Comparison of ENCODE assay signal across 14 cellular contexts in genomic region chr15:77671274-77672056, GRCh38. TPM values are rescaled to one million over a fixed set of nuclear protein-coding genes. Genes with fewer than 3 reads are reported as not detected.
DNase-seq lines count a peak whose midpoint lies in the region; ATAC-seq, FAIRE-seq and TF ChIP-seq lines count a peak whose summit lies in the region.
"Had no signal": no experiment of that assay in that cellular context is flagged by ENCODE, and none has a peak within 500 bp of the region (broad histone marks: within the 10 kb centered on the region; RNA-seq: fewer than 3 reads in every experiment).

No MANE protein-coding gene starts in this region.

- POLR2A ChIA-PET in HEK293 (lab: Yijun Ruan, JAX), result no interaction called here
- POLR2A ChIA-PET in K562 (lab: Yijun Ruan, JAX), result no interaction called here

- H3K9ac ChIP-seq in K562 (ENCODE audit: insufficient read depth in 1 of 2, low read depth in 2 of 2, low read length in 2 of 2), result no peak overlapping the region

- H3K4me1 ChIP-seq in HEK293 (ENCODE audit: control insufficient read depth, insufficient read depth, low read length) (no peaks in the 10 kb centered on the region), K562 (replicated peaks in 1 of 2; ENCODE audit: control insufficient read depth in 2 of 2, insufficient read depth in 2 of 2, low read length in 2 of 2) (peaks cover 0 to 4% of the 10 kb centered on the region in 2 experiments; a peak in 1 of 5 replicates)

- H3K4me1 Mint-ChIP-seq in nephron progenitor cell (peaks cover 16% of the 10 kb centered on the region), type B pancreatic cell (ENCODE audit: unreplicated experiment) (no peaks in the 10 kb centered on the region)
- H3K4me1 Mint-ChIP-seq: CD14-positive monocyte, IgD-negative memory B cell had no signal

- H4K20me1 ChIP-seq in K562 (replicated peaks; ENCODE audit: control insufficient read depth, insufficient read depth, low read length), result 0 out of 2 replicates have a peak, but pooled peaks cover 4% of the 10 kb centered on the region

- intact Hi-C loops in left cardiac atrium (cut with DNase I) (no loop called here), cardiac septum (cut with DNase I) (no loop called here), K562 (cut with micrococcal nuclease) (no loop called here)

- in situ Hi-C loops in K562 (cut with MboI), result no loop called here

- no TSS peak for BruUV-seq in K562 (replicated peaks; lab: Mats Ljungman, UMichigan)

- TF ChIP-seq RAD21 in K562 (CRISPR knock-in tag; conservative IDR thresholded peaks at IDR 0.05 in 1 of 2, IDR thresholded peaks at IDR 0.05 in 1 of 2), result no peak

- H3K36me3 Mint-ChIP-seq in nephron progenitor cell (ENCODE audit: low read depth) (no peaks in the 10 kb centered on the region), type B pancreatic cell (no peaks in the 10 kb centered on the region)
- H3K36me3 Mint-ChIP-seq: CD14-positive monocyte, IgD-negative memory B cell had no signal

- H3K79me2 ChIP-seq in K562 (ENCODE audit: control insufficient read depth, insufficient read depth, low read length), result no peaks in the 10 kb centered on the region

- CTCF ChIA-PET in HEK293 (lab: Yijun Ruan, JAX), result interaction anchor here (0.7 to 1.5 kb wide), 6 partner anchors 12 to 150 kb away, joined by 3 to 6 read pairs (median 4); no protein-coding TSS in a partner anchor
- CTCF ChIA-PET in K562 (lab: Yijun Ruan, JAX; ENCODE audit: low intra/inter-chr PET ratio), result no interaction called here

- no peak overlapping the region for H3K27ac ChIP-seq in HEK293 (ENCODE audit: extremely low read depth, low read depth, low read length)
- no peak overlapping the region for H3K27ac ChIP-seq in K562 (ENCODE audit: extremely low read depth, low read depth, low read length)

- H3K4me2 ChIP-seq in K562 (ENCODE audit: insufficient read depth, low read length), result no peak overlapping the region

- no peak overlapping the region for H2AFZ ChIP-seq in K562 (ENCODE audit: low read depth, low read length)

- peaks cover 24 to 80% of the 10 kb centered on the region in 2 experiments for H3K27me3 ChIP-seq in K562 (ENCODE audit: control insufficient read depth in 2 of 2, insufficient read depth in 2 of 2, low read length in 2 of 2)

- no peak for TF ChIP-seq CTCF in HEK293 (tag by site-specific recombination; IDR thresholded peaks at IDR 0.05)
- TF ChIP-seq CTCF in K562 (IDR thresholded peaks at IDR 0.05 in 2 of 3, conservative IDR thresholded peaks at IDR 0.05 in 1 of 3; ENCODE audit: insufficient read depth in 2 of 3, low read depth in 1 of 3, low read length in 3 of 3), result no peak
- no peak for TF ChIP-seq CTCF in nephron progenitor cell (IDR thresholded peaks at IDR 0.05)
- TF ChIP-seq CTCF in type B pancreatic cell (conservative IDR thresholded peaks at IDR 0.05), result no peak

- no peak for TF ChIP-seq POLR2A in K562 (conservative IDR thresholded peaks at IDR 0.05)

- no peak overlapping the region for H3K4me3 ChIP-seq in HEK293 (ENCODE audit: low read depth, low read length)
- H3K4me3 ChIP-seq in K562, result no peak overlapping the region

- TF ChIP-seq EP300 in K562 (IDR thresholded peaks at IDR 0.05; ENCODE audit: low read length), result no peak

- H3K27ac Mint-ChIP-seq in nephron progenitor cell (no peak overlapping the region), type B pancreatic cell (no peak overlapping the region)
- H3K27ac Mint-ChIP-seq: CD14-positive monocyte, IgD-negative memory B cell had no signal

- H3K9me3 ChIP-seq in HEK293 (ENCODE audit: control insufficient read depth, insufficient read depth, low read depth, low read length) (no peaks in the 10 kb centered on the region), K562 (replicated peaks; ENCODE audit: control insufficient read depth, insufficient read depth, low read depth, low read length) (no peaks in the 10 kb centered on the region)

- DNase-seq in left cardiac atrium (peak; percentile 69), cardiac septum (ENCODE audit: low spot score) (no peak), K562 (ENCODE audit: extremely low read depth in 1 of 4, low spot score in 3 of 4) (no peak), nephron progenitor cell (peak; percentile 27), type B pancreatic cell (ENCODE audit: extremely low spot score, unreplicated experiment) (no peak), NCI-H187 treated with DMSO at 0.1 percent for 48 hours (lab: John Stamatoyannopoulos, UW) (no peak)
- DNase-seq: H9, NCI-H187, NCI-H69, PC-3 had no signal

- H3K36me3 ChIP-seq in HEK293 (ENCODE audit: control insufficient read depth in 2 of 2, insufficient read depth in 1 of 2, low read length in 2 of 2) (no peaks in the 10 kb centered on the region), K562 (ENCODE audit: control insufficient read depth, insufficient read depth, low read length) (no peaks in the 10 kb centered on the region)

- peaks cover 35% of the 10 kb centered on the region for H3K27me3 Mint-ChIP-seq in nephron progenitor cell (ENCODE audit: low read depth, poor library complexity)
- peaks cover 5% of the 10 kb centered on the region for H3K27me3 Mint-ChIP-seq in type B pancreatic cell

- H3K4me3 Mint-ChIP-seq in nephron progenitor cell (no peak overlapping the region), type B pancreatic cell (no peak overlapping the region)
- H3K4me3 Mint-ChIP-seq: CD14-positive monocyte, H9, IgD-negative memory B cell had no signal

- ATAC-seq in left cardiac atrium, result peak; percentile 89 to 90
- no peak for ATAC-seq in K562
- ATAC-seq in GM19467 (IDR thresholded peaks at IDR 0.05; ENCODE audit: unreplicated experiment), result no peak
- ATAC-seq: PC-3 had no signal

- H3K9me1 ChIP-seq in K562 (ENCODE audit: control insufficient read depth, insufficient read depth, low read length), result no peaks in the 10 kb centered on the region

- H3K9me3 Mint-ChIP-seq in nephron progenitor cell (no peaks in the 10 kb centered on the region), type B pancreatic cell (no peaks in the 10 kb centered on the region)
- H3K9me3 Mint-ChIP-seq: CD14-positive monocyte, H9, IgD-negative memory B cell had no signal

- no peak for FAIRE-seq in K562 (lab: Jason Lieb, UNC)

- 3% methylated on average over 11 of the region's 13 CpGs for whole genome bisulfite sequencing in K562 (ENCODE audit: insufficient coverage, low coverage, missing lambda C conversion rate)

TF ChIP-seq in HEK293, 187 proteins besides CTCF, POLR2A, EP300 and RAD21 (continues in another document):
- TF ChIP-seq SP7 (tag by site-specific recombination; IDR thresholded peaks at IDR 0.05) (no peak), ZFHX2 (tag by site-specific recombination; conservative IDR thresholded peaks at IDR 0.05) (peak; percentile 71), EGR2 (tag by site-specific recombination; IDR thresholded peaks at IDR 0.05; ENCODE audit: low read depth) (peak; percentile 76), ZBTB17 (tag by site-specific recombination; IDR thresholded peaks at IDR 0.05) (0 out of 2 replicates have a peak, but pooled peaks have one; percentile 39)

TF ChIP-seq in K562, 482 proteins besides CTCF, POLR2A, EP300 and RAD21:
- no peak for TF ChIP-seq RBM22 (IDR thresholded peaks at IDR 0.05; ENCODE audit: low read depth, low read length, poor library complexity, severe bottlenecking)
- peak; percentile 57 for TF ChIP-seq EGR1 (conservative IDR thresholded peaks at IDR 0.05)
- TF ChIP-seq CBFA2T3 (IDR thresholded peaks at IDR 0.05), result no peak
- no peak for TF ChIP-seq POLR2AphosphoS2 (IDR thresholded peaks at IDR 0.05; ENCODE audit: low read length)
- no peak for TF ChIP-seq ZNF408 (CRISPR knock-in tag; IDR thresholded peaks at IDR 0.05; ENCODE audit: low read depth)
TF ChIP-seq in K562: peak in this region for 1.

RNA-seq across cellular contexts. Expression of gene LINGO1, which starts 38.8 kb away (rescaled TPM):
- total RNA-seq in left cardiac atrium (10 to 100 TPM in 1 of 2 donors, 1 to 10 TPM in 1; 7.7 to 30.5 TPM), cardiac septum (3.0 TPM), K562 (2014; rRNA removed) (2.1 and 3.3 TPM in 2 replicates), K562 (2014; rRNA removed; fragmentation: Illumina TruSeq; extraction: Trizol) (0.65 and 0.73 TPM in 2 replicates), K562 (2015; rRNA removed; fragmentation: Illumina TruSeq; extraction: Trizol) (2.0 TPM in 2 replicates), K562 (2021) (14.3 and 14.8 TPM in 2 replicates), type B pancreatic cell (ENCODE audit: low replicate concordance) (19.6 and 25.2 TPM in 2 replicates)
- total RNA-seq in K562 (2011; cell fraction: chromatin; rRNA removed; ENCODE audit: low replicate concordance), result 11.5 and 26.9 TPM in 2 replicates
- 18.7 and 19.2 TPM in 2 replicates for total RNA-seq in K562 (2011; cell fraction: nucleolus; rRNA removed)
- 24.1 and 38.6 TPM in 2 replicates for total RNA-seq in K562 (2011; cell fraction: nucleoplasm; rRNA removed)
- polyA plus RNA-seq in K562 (2011; rRNA removed) (12.4 and 19.4 TPM in 2 replicates), K562 (2014; fragmentation: Illumina TruSeq; extraction: Trizol) (15.3 and 19.0 TPM in 2 replicates), K562 (2014; fragmentation: Nextera tagmentation; extraction: Ambion mirVana) (under 1 TPM; 0.07 to 0.08 TPM), K562 (2014; rRNA removed) (8.1 and 9.3 TPM in 2 replicates)
- polyA plus RNA-seq in K562 (2011; cell fraction: cytosol; rRNA removed), result 14.2 and 25.6 TPM in 2 replicates
- polyA plus RNA-seq in K562 (2011; cell fraction: nucleus; rRNA removed), result 10.6 and 19.2 TPM in 2 replicates
- polyA plus RNA-seq in K562 (2012), result 8.0 and 8.2 TPM in 2 replicates
- polyA minus RNA-seq in K562 (2011; rRNA and poly(A)+ RNA removed), result 5.8 and 8.8 TPM in 2 replicates
- 14.6 and 15.2 TPM in 2 replicates for polyA minus RNA-seq in K562 (2011; cell fraction: cytosol; rRNA and poly(A)+ RNA removed)
- 3.4 and 3.8 TPM in 2 replicates for polyA minus RNA-seq in K562 (2011; cell fraction: nucleus; rRNA and poly(A)+ RNA removed)
- total RNA-seq: PC-3 had no signal
- polyA plus RNA-seq: CD14-positive monocyte, IgD-negative memory B cell had no signal

Comparison
In these comparisons a context has a peak if more than half of its experiments do, and no peak if none do; other contexts are left out.
1. DNase-seq: peak in left cardiac atrium (single experiment) and nephron progenitor cell (single experiment); none in cardiac septum (single experiment), K562 (0 of 4), type B pancreatic cell (single experiment) and NCI-H187 treated with DMSO at 0.1 percent for 48 hours (single experiment).
2. ATAC-seq: peak in left cardiac atrium (2 of 2); none in K562 (single experiment) and GM19467 (single experiment).